1 cellular context compared by ENCODE assay signal in the genomic region with DNA sequence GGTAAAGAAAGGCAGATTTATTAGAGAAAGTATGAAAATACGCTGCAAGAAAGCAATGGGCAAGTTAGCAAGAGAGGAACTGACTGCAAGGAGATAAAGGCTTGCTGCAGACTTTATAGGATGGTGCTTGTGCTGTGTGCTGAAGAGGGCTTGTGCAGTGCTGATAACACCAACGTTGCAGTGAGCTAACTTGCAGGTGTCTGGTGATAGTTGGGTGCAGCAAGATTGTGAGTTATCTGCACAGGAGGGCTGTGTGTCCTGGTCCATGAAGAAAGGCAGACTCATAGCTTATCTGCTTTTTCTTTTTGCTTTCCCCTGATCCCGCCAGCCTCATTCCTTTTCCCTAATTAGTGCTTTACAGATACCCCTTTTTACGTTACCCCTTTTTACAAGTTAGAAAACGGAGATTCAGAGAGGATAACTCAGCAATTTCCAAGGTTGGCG.
TF ChIP-seq lines count a peak whose summit lies in the region.

No MANE protein-coding gene starts in this region.

TF ChIP-seq in K562, 482 proteins besides CTCF, POLR2A, EP300 and RAD21 (continued from another document and continues in another):
- TF ChIP-seq MAFF (IDR thresholded peaks at IDR 0.05; ENCODE audit: low read length) (no peak), EP400 (IDR thresholded peaks at IDR 0.05) (peak; percentile 47; the same call in 1 of the 2 replicates), ZNF764 (CRISPR knock-in tag; IDR thresholded peaks at IDR 0.05; ENCODE audit: low read depth) (no peak), MCM7 (IDR thresholded peaks at IDR 0.05) (no peak), ZNF644 (tag; IDR thresholded peaks at IDR 0.05; ENCODE audit: low read depth) (peak; percentile 67; the same call in 1 of the 2 replicates), FOXP1 (CRISPR knock-in tag; IDR thresholded peaks at IDR 0.05) (0 out of 2 replicates have a peak, but pooled peaks have one; percentile 49), ZNF24 (IDR thresholded peaks at IDR 0.05) (peak; percentile 80), PURB (CRISPR knock-in tag; IDR thresholded peaks at IDR 0.05; ENCODE audit: low read depth) (no peak), NFATC3 (IDR thresholded peaks at IDR 0.05) (peak; percentile 85), ZNF274 (IDR thresholded peaks at IDR 0.05; ENCODE audit: borderline replicate concordance, low read depth, low read length) (peak; percentile 88), PCBP2 (IDR thresholded peaks at IDR 0.05; ENCODE audit: low read depth, low read length, poor library complexity, severe bottlenecking) (no peak), ZNF224 (CRISPR knock-in tag; IDR thresholded peaks at IDR 0.05) (no peak), MEF2A (IDR thresholded peaks at IDR 0.05; ENCODE audit: control insufficient read depth, low read depth, low read length) (no peak), MED1 (CRISPR knock-in tag; IDR thresholded peaks at IDR 0.05; ENCODE audit: borderline replicate concordance) (no peak), PHF21A (IDR thresholded peaks at IDR 0.05; ENCODE audit: borderline replicate concordance, low read depth) (peak; percentile 64; the same call in 1 of the 2 replicates), POLR2B (IDR thresholded peaks at IDR 0.05; ENCODE audit: low read depth, partially characterized antibody) (no peak), ATF7 (IDR thresholded peaks at IDR 0.05) (peak; percentile 75), TCFL5 (CRISPR knock-in tag; conservative IDR thresholded peaks at IDR 0.05) (no peak), TGIF2 (CRISPR knock-in tag; IDR thresholded peaks at IDR 0.05) (no peak), SP1 (CRISPR knock-in tag; IDR thresholded peaks at IDR 0.05) (peak; percentile 58), PYGO2 (tag; IDR thresholded peaks at IDR 0.05) (peak; percentile 66)
- TF ChIP-seq, protein P1, sequence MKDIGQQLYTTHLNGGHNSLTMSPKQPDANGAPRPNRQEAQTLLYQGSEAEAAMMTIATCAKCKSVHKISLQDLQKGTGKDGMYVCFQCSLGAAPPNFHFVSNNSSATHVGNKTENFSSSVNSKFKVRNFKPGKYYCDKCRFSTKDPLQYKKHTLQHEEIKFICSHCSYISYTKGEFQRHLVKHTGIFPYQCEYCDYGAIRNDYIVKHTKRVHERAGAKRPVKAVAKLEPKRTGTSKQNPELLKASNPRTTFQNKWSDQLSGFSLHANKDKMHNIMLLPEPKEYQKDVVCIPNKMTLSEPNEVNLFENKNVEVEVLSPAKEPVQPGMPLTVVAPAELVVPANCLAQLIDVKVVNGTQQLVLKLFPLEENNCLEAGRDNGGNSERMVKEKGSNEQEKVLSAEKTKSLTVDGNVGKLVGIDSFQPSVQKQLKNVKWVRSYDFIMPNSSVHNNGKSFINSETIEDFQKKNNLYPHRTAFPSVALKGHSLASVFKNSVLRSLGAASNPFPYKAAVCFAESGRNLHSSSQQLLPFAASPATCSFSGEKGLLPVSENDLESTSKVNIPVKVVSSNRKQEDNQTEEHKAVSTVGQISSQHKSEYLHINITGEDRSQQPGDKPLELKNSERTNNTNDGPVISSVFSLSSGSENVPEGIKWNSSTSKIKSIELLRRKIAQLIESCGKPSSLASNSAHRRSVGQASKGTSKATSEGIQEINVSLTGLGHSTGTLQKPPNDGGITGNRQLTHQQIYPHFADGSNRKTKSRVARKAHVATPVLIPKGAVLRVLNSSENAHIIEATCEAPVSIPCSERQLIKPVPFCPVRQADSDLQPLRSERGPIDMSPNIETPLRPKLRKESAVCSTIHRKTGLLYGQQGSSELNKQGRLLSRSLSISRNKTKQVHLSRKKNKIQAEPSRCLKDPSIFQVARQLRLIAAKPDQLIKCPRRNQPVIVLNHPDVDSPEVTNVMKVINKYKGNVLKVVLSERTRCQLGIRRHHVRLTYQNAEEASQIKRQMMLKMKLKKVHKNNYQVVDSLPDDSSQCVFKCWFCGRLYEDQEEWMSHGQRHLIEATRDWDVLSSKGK (CRISPR knock-in tag; IDR thresholded peaks at IDR 0.05) = no peak
- TF ChIP-seq, protein P2, sequence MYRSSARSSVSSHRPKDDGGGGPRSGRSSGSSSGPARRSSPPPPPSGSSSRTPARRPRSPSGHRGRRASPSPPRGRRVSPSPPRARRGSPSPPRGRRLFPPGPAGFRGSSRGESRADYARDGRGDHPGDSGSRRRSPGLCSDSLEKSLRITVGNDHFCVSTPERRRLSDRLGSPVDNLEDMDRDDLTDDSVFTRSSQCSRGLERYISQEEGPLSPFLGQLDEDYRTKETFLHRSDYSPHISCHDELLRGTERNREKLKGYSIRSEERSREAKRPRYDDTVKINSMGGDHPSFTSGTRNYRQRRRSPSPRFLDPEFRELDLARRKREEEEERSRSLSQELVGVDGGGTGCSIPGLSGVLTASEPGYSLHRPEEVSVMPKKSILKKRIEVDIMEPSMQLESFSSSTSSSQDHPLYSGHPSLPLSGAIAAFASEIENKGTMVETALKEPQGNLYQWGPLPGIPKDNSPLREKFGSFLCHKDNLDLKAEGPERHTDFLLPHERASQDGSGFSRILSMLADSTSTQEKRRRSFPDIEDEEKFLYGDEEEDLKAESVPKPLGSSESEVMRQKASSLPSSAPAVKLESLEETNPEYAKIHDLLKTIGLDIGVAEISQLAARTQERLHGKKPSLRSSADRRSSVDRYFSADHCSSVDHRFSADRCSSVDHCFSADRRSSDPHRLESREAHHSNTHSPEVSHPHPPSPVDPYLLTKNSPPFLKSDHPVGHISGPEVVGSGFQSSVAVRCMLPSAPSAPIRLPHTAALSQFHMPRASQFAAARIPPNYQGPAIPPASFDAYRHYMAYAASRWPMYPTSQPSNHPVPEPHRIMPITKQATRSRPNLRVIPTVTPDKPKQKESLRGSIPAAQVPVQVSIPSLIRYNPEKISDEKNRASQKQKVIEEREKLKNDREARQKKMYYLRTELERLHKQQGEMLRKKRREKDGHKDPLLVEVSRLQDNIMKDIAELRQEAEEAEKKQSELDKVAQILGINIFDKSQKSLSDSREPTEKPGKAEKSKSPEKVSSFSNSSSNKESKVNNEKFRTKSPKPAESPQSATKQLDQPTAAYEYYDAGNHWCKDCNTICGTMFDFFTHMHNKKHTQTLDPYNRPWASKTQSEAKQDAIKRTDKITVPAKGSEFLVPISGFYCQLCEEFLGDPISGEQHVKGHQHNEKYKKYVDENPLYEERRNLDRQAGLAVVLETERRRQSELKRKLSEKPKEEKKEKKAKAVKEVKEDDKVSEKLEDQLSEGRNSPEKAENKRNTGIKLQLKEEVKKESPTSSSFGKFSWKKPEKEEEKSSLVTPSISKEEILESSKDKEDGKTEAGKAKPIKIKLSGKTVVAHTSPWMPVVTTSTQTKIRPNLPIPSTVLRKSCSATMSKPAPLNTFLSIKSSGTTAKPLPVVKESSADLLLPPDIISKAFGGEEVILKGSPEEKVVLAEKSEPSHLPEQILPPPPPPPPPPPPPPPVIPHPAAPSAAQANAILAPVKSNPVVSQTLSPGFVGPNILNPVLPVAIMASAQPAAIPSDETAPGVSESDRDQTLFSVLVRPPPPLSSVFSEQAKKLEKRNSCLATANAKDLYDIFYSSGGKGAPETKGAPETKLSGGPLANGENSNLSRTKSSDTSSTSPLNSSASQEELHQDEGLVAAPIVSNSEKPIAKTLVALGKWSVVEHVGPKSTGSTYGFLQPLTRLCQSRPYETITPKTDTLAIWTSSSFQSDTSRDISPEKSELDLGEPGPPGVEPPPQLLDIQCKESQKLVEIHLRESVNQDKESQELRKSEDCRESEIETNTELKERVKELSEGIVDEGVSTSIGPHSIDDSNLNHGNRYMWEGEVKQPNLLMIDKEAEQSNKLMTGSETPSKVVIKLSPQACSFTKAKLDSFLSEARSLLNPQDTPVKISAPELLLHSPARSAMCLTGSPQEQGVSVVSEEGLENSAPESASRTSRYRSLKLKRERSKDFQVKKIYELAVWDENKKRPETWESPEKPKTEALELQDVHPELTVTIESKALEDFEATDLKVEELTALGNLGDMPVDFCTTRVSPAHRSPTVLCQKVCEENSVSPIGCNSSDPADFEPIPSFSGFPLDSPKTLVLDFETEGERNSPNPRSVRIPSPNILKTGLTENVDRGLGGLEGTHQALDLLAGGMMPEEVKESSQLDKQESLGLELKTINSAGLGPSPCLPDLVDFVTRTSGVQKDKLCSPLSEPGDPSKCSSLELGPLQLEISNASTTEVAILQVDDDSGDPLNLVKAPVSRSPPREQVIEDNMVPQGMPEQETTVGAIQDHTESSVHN (IDR thresholded peaks at IDR 0.05; ENCODE audit: borderline replicate concordance in 1 of 2, low read depth in 1 of 2) = no peak
- TF ChIP-seq, protein P3, sequence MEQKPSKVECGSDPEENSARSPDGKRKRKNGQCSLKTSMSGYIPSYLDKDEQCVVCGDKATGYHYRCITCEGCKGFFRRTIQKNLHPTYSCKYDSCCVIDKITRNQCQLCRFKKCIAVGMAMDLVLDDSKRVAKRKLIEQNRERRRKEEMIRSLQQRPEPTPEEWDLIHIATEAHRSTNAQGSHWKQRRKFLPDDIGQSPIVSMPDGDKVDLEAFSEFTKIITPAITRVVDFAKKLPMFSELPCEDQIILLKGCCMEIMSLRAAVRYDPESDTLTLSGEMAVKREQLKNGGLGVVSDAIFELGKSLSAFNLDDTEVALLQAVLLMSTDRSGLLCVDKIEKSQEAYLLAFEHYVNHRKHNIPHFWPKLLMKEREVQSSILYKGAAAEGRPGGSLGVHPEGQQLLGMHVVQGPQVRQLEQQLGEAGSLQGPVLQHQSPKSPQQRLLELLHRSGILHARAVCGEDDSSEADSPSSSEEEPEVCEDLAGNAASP (IDR thresholded peaks at IDR 0.05) = no peak
- TF ChIP-seq, protein P4, sequence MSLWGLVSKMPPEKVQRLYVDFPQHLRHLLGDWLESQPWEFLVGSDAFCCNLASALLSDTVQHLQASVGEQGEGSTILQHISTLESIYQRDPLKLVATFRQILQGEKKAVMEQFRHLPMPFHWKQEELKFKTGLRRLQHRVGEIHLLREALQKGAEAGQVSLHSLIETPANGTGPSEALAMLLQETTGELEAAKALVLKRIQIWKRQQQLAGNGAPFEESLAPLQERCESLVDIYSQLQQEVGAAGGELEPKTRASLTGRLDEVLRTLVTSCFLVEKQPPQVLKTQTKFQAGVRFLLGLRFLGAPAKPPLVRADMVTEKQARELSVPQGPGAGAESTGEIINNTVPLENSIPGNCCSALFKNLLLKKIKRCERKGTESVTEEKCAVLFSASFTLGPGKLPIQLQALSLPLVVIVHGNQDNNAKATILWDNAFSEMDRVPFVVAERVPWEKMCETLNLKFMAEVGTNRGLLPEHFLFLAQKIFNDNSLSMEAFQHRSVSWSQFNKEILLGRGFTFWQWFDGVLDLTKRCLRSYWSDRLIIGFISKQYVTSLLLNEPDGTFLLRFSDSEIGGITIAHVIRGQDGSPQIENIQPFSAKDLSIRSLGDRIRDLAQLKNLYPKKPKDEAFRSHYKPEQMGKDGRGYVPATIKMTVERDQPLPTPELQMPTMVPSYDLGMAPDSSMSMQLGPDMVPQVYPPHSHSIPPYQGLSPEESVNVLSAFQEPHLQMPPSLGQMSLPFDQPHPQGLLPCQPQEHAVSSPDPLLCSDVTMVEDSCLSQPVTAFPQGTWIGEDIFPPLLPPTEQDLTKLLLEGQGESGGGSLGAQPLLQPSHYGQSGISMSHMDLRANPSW (CRISPR knock-in tag; IDR thresholded peaks at IDR 0.05) = no peak
- TF ChIP-seq, protein P5, sequence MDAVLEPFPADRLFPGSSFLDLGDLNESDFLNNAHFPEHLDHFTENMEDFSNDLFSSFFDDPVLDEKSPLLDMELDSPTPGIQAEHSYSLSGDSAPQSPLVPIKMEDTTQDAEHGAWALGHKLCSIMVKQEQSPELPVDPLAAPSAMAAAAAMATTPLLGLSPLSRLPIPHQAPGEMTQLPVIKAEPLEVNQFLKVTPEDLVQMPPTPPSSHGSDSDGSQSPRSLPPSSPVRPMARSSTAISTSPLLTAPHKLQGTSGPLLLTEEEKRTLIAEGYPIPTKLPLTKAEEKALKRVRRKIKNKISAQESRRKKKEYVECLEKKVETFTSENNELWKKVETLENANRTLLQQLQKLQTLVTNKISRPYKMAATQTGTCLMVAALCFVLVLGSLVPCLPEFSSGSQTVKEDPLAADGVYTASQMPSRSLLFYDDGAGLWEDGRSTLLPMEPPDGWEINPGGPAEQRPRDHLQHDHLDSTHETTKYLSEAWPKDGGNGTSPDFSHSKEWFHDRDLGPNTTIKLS (IDR thresholded peaks at IDR 0.05; ENCODE audit: borderline replicate concordance, low read depth) = no peak
- TF ChIP-seq, protein P6, sequence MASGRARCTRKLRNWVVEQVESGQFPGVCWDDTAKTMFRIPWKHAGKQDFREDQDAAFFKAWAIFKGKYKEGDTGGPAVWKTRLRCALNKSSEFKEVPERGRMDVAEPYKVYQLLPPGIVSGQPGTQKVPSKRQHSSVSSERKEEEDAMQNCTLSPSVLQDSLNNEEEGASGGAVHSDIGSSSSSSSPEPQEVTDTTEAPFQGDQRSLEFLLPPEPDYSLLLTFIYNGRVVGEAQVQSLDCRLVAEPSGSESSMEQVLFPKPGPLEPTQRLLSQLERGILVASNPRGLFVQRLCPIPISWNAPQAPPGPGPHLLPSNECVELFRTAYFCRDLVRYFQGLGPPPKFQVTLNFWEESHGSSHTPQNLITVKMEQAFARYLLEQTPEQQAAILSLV (tag; IDR thresholded peaks at IDR 0.05) = peak; percentile 76
- TF ChIP-seq, protein P7, sequence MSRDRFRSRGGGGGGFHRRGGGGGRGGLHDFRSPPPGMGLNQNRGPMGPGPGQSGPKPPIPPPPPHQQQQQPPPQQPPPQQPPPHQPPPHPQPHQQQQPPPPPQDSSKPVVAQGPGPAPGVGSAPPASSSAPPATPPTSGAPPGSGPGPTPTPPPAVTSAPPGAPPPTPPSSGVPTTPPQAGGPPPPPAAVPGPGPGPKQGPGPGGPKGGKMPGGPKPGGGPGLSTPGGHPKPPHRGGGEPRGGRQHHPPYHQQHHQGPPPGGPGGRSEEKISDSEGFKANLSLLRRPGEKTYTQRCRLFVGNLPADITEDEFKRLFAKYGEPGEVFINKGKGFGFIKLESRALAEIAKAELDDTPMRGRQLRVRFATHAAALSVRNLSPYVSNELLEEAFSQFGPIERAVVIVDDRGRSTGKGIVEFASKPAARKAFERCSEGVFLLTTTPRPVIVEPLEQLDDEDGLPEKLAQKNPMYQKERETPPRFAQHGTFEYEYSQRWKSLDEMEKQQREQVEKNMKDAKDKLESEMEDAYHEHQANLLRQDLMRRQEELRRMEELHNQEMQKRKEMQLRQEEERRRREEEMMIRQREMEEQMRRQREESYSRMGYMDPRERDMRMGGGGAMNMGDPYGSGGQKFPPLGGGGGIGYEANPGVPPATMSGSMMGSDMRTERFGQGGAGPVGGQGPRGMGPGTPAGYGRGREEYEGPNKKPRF (IDR thresholded peaks at IDR 0.05; ENCODE audit: low read depth, low read length) = no peak
